ENCODE assay signal across 8 cellular contexts in genomic region chr4:184825394-184826314, GRCh38. TPM values are rescaled to one million over a fixed set of nuclear protein-coding genes. Genes with fewer than 3 reads are reported as not detected.
DNase-seq lines count a peak whose midpoint lies in the region; ATAC-seq, FAIRE-seq and TF ChIP-seq lines count a peak whose summit lies in the region.

Gene ACSL1, minus strand, starts transcription at chr4:184825968. Its CDS starts 22,454 bp downstream, at chr4:184803514.

- H4K20me1 ChIP-seq in H1 (replicated peaks in 1 of 2; ENCODE audit: control insufficient read depth in 1 of 2, insufficient read depth in 2 of 2, low read length in 2 of 2): peaks cover 0 to 2% of the 10 kb centered on the region in 2 experiments

- TF ChIP-seq EP300 in H1 (IDR thresholded peaks at IDR 0.05; ENCODE audit: borderline replicate concordance in 1 of 2, low read depth in 2 of 2, low read length in 2 of 2): no peak

- H3K27me3 ChIP-seq in H1 (replicated peaks in 1 of 4; ENCODE audit: control insufficient read depth in 3 of 4, extremely low read depth in 1 of 4, insufficient read depth in 3 of 4, low read length in 3 of 4): peaks cover 19 to 44% (median 32%) of the 10 kb centered on the region in 4 experiments

- H3K79me1 ChIP-seq in H1 (ENCODE audit: low read depth, low read length): no peaks in the 10 kb centered on the region

- POLR2A ChIA-PET in H1 (lab: Charles Lee; ENCODE audit: partially characterized antibody): interaction anchor here (0.6 kb wide), 1 partner anchor 92 kb away, joined by 3 read pairs; no protein-coding TSS in a partner anchor

- TF ChIP-seq POLR2A in H1 (IDR thresholded peaks at IDR 0.05; ENCODE audit: control extremely low read depth in 1 of 2, low read depth in 2 of 2, low read length in 2 of 2): no peak

- H3K79me2 ChIP-seq in H1 (ENCODE audit: control insufficient read depth in 1 of 2, insufficient read depth in 2 of 2, low read length in 2 of 2): no peaks in the 10 kb centered on the region

- H4K5ac ChIP-seq in H1 (ENCODE audit: insufficient read length, low read depth, low read length): no peak within 1 kb of the TSS

- no peak within 1 kb of the TSS for H3K14ac ChIP-seq in H1 (ENCODE audit: insufficient read length)

- peak; percentile 62 for DNase-seq in AG10803 (ENCODE audit: low read depth)
- peak; percentile 4 for DNase-seq in NCI-H82 treated with DMSO at 0.1 percent for 48 hours (lab: John Stamatoyannopoulos, UW; ENCODE audit: unreplicated experiment)
- DNase-seq in activated CD8-positive, alpha-beta memory T cell treated with anti-CD3 and anti-CD28 coated beads for 4 hours (ENCODE audit: low read depth in 2 of 2): peak; percentile 64 to 65
- DNase-seq in H1 (ENCODE audit: low read depth in 1 of 2, low spot score in 2 of 2): peak in 1 of 2 experiments; percentile 73
- peak; percentile 66 to 70 for DNase-seq in stimulated activated CD8-positive, alpha-beta memory T cell treated with anti-CD3 and anti-CD28 coated beads, Interleukin-15, amount 100 ng/mL, for 48 hours (ENCODE audit: low read depth in 2 of 2)

- peaks cover 12% of the 10 kb centered on the region; the same call in 1 of the 2 replicates for H3K23me2 ChIP-seq in H1 (ENCODE audit: low read depth, low read length)

- H2BK15ac ChIP-seq in H1 (ENCODE audit: low read length): no peak within 1 kb of the TSS

- FAIRE-seq in H1 (lab: Jason Lieb, UNC): no peak

- H2AFZ ChIP-seq in H1 (ENCODE audit: low read length): peak within 1 kb of the TSS; percentile 97; the same call in 1 of the 2 replicates

- ATAC-seq in GM18873 (IDR thresholded peaks at IDR 0.05; ENCODE audit: low FRiP score, unreplicated experiment) (peak; percentile 48), HG03108 (IDR thresholded peaks at IDR 0.05; ENCODE audit: unreplicated experiment) (peak; percentile 60)

- H4K8ac ChIP-seq in H1 (ENCODE audit: extremely low read depth, insufficient read depth, low read length): peak within 1 kb of the TSS; percentile 75; the same call in 1 of the 2 replicates

- no peak within 1 kb of the TSS for H4K91ac ChIP-seq in H1 (replicated peaks; ENCODE audit: insufficient read length, low read length)

- H3K9me3 ChIP-seq in H1 (ENCODE audit: insufficient read depth in 2 of 2, low read depth in 1 of 2, low read length in 1 of 2) (no peaks in the 10 kb centered on the region), mesodermal cell (ENCODE audit: control insufficient read depth, low read length) (no peaks in the 10 kb centered on the region)

- H3K4me2 ChIP-seq in H1 (ENCODE audit: insufficient read depth in 1 of 2, low read depth in 2 of 2, low read length in 2 of 2): peak within 1 kb of the TSS; percentile 75 to 95

- TF ChIP-seq RAD21 in H1 (IDR thresholded peaks at IDR 0.05 in 1 of 2, conservative IDR thresholded peaks at IDR 0.05 in 1 of 2; ENCODE audit: low read depth in 2 of 2, low read length in 2 of 2): no peak; a peak in 1 of 4 replicates

- H3K56ac ChIP-seq in H1 (replicated peaks; ENCODE audit: insufficient read length, low read depth, low read length): no peak within 1 kb of the TSS

- H3K18ac ChIP-seq in H1 (ENCODE audit: extremely low read depth, low read length): no peak within 1 kb of the TSS

- no peak within 1 kb of the TSS for H2AK5ac ChIP-seq in H1 (ENCODE audit: low read depth, low read length)

- peak within 1 kb of the TSS; percentile 73 for H3K4me3 ChIP-seq in AG10803 (ENCODE audit: low read length)
- peak within 1 kb of the TSS; percentile 51 to 89 (median 66) for H3K4me3 ChIP-seq in H1 (ENCODE audit: extremely low read depth in 1 of 4, insufficient read depth in 2 of 4, low read depth in 3 of 4, low read length in 4 of 4)
- H3K4me3 ChIP-seq in mesodermal cell (ENCODE audit: extremely low read depth, insufficient read depth, low read length, poor library complexity, severe bottlenecking): peak within 1 kb of the TSS; percentile 33

- H2BK5ac ChIP-seq in H1 (ENCODE audit: low read depth, low read length): no peak within 1 kb of the TSS

- H2BK20ac ChIP-seq in H1 (ENCODE audit: low read length): no peak within 1 kb of the TSS

- no peak within 1 kb of the TSS for H2BK120ac ChIP-seq in H1 (replicated peaks; ENCODE audit: low read depth, low read length)

- no peak within 1 kb of the TSS for H3K27ac ChIP-seq in H1 (ENCODE audit: low read depth, low read length)
- H3K27ac ChIP-seq in mesodermal cell (ENCODE audit: low read depth, low read length, severe bottlenecking): no peak within 1 kb of the TSS

- H3K36me3 ChIP-seq in H1 (ENCODE audit: control insufficient read depth in 2 of 4, insufficient read depth in 4 of 4, low read length in 3 of 4) (no peaks in the 10 kb centered on the region; a peak in 1 of 8 replicates), mesodermal cell (ENCODE audit: control insufficient read depth, insufficient read depth, low read length) (no peaks in the 10 kb centered on the region)

- 3% methylated on average over 71 of the region's 139 CpGs; no CpG with 5 or more reads in 1 of the 2 experiments for WGBS in H1 (ENCODE audit: extremely low coverage in 1 of 2, insufficient coverage in 1 of 2, insufficient read length in 1 of 2, insufficient replicate concordance in 2 of 2, low coverage in 1 of 2, low lambda C conversion rate in 2 of 2, missing lambda C conversion rate in 1 of 2), 2 experiments
- WGBS in mesodermal cell (ENCODE audit: insufficient coverage in 2 of 2), 2 experiments: 0 to 1% methylated on average over 51 to 105 of the region's 139 CpGs

- CTCF ChIA-PET in H1 (lab: Charles Lee; ENCODE audit: partially characterized antibody): interaction anchor here (0.8 kb wide), 1 partner anchor 157 kb away, joined by 3 read pairs; no protein-coding TSS in a partner anchor

- H3K9ac ChIP-seq in H1 (replicated peaks in 1 of 4; ENCODE audit: extremely low read depth in 1 of 4, low read depth in 3 of 4, low read length in 3 of 4): no peak within 1 kb of the TSS

- H2BK12ac ChIP-seq in H1 (ENCODE audit: low read depth, low read length): no peak within 1 kb of the TSS

- H3K4me1 ChIP-seq in H1 (replicated peaks in 1 of 4; ENCODE audit: control insufficient read depth in 3 of 4, insufficient read depth in 4 of 4, low read length in 3 of 4): peaks cover 0 to 2% (median 0%) of the 10 kb centered on the region in 4 experiments; a peak in 4 of 7 replicates
- no peaks in the 10 kb centered on the region for H3K4me1 ChIP-seq in mesodermal cell (ENCODE audit: control insufficient read depth, insufficient read depth, low read length, poor library complexity, severe bottlenecking)

- TF ChIP-seq CTCF in AG10803 (conservative IDR thresholded peaks at IDR 0.05; ENCODE audit: low read length): no peak
- TF ChIP-seq CTCF in H1 (IDR thresholded peaks at IDR 0.05; ENCODE audit: control extremely low read depth in 1 of 3, insufficient read depth in 1 of 3, low read depth in 1 of 3, low read length in 3 of 3): no peak

- no peak within 1 kb of the TSS for H3K4ac ChIP-seq in H1 (replicated peaks; ENCODE audit: insufficient read length, low read depth, low read length)

- no peak within 1 kb of the TSS for H3K23ac ChIP-seq in H1 (ENCODE audit: insufficient read length)

TF ChIP-seq in H1, 55 proteins besides CTCF, POLR2A, EP300 and RAD21:
- no peak for TF ChIP-seq ATF3 (IDR thresholded peaks at IDR 0.05; ENCODE audit: insufficient read depth, low read depth, low read length)
- peak; percentile 7 for TF ChIP-seq EZH2 (IDR thresholded peaks at IDR 0.05; ENCODE audit: low read depth, low read length, severe bottlenecking)
- no peak for TF ChIP-seq CREB1 (IDR thresholded peaks at IDR 0.05)
- 0 out of 2 replicates have a peak, but pooled peaks have one; percentile 36 for TF ChIP-seq PHF8 (conservative IDR thresholded peaks at IDR 0.05; ENCODE audit: low read depth, low read length)
- TF ChIP-seq TAF1 (IDR thresholded peaks at IDR 0.05; ENCODE audit: low read depth, low read length): peak; percentile 39; the same call in 1 of the 2 replicates
- TF ChIP-seq MAX (IDR thresholded peaks at IDR 0.05): peak; percentile 60
- TF ChIP-seq SUZ12 (IDR thresholded peaks at IDR 0.05; ENCODE audit: low read length): peak; percentile 69
- TF ChIP-seq FOSL1 (IDR thresholded peaks at IDR 0.05; ENCODE audit: insufficient read depth, low read depth, low read length): no peak
- TF ChIP-seq E2F6 (IDR thresholded peaks at IDR 0.05): no peak

RNA-seq across cellular contexts. Expression of gene ACSL1, which starts in this region (rescaled TPM):
- total RNA-seq in H1 (2021; fragmentation: NEBNext Ultra II Directional; extraction: Animal tissue kit (Norgen Biotek cat#: 25700)): 6.3 and 8.7 TPM in 2 replicates
- 2.3 and 3.0 TPM in 2 replicates for polyA plus RNA-seq in H1 (2011; rRNA removed)
- polyA plus RNA-seq in H1 (2011; cell fraction: cytosol; rRNA removed): 3.6 TPM
- 3.4 TPM for polyA plus RNA-seq in H1 (2011; cell fraction: nucleus; rRNA removed)
- 3.4 to 5.8 TPM (median 4.4 TPM) in 4 replicates for polyA plus RNA-seq in H1 (2012, experiment 1 of 2)
- 0.39 TPM for polyA plus RNA-seq in H1 (2012, experiment 2 of 2)
- polyA plus RNA-seq in H1 (2013, experiment 1 of 2): 6.4 TPM
- 7.1 TPM for polyA plus RNA-seq in H1 (2013, experiment 2 of 2)
- polyA minus RNA-seq in H1 (2011; rRNA and poly(A)+ RNA removed): 8.1 and 8.9 TPM in 2 replicates
- polyA minus RNA-seq in H1 (2011; cell fraction: cytosol; rRNA and poly(A)+ RNA removed): 8.4 TPM
- 3.7 TPM for polyA minus RNA-seq in H1 (2011; cell fraction: nucleus; rRNA and poly(A)+ RNA removed)
- polyA plus RNA-seq in mesodermal cell (2013, experiment 1 of 2): 2.2 TPM
- 2.5 TPM for polyA plus RNA-seq in mesodermal cell (2013, experiment 2 of 2)
